ENCODE assay signal across 11 cellular contexts in the genomic region with DNA sequence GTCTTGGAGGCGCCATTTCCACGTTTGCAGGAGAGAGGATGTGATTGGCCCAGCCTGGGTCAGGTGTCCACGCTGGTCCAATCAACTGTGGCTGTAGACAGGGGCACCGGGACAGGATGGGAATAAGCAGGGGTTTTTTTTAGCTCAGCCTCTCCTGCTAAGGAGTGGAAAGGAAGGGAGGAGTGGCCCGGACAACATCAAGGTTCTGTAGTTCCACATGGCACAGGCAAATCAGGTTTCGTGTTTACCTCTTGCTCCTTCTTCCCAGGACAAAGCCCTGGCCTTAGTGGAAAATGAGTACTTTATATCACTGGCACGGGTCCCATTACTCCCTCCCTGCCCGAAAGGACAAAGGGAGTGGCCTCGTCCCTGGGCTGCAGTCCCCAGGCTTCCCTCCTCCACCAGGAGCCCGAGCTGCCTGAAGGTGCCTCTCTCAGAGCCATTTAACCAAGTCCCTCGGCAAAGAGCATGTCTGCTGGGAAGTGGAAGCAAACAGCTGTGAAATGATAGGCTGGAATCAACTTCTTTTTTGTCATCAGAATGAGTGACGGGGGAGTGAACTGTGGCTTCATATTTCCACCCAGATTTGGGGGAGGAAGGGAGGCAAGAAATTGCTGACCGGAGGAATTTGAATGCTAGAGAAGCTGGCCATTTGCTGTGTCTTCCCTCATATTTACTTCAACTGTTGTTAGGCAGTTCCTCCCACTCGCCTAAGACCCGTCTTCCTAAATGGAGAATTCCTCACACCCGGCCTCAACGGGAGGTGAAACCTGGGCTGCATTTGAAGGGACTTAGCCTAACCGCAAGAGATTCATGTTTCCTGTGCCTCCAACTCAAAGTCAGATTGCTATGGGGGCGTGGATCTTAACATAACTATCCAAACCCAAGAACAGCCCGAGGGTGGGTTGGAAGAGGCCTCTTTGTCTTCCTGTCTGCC.
A peak's percentile ranks its signal among the peaks of the same experiment; 100 is the strongest.
DNase-seq lines count a peak whose midpoint lies in the region; ATAC-seq and TF ChIP-seq lines count a peak whose summit lies in the region.
"Had no signal": no experiment of that assay in that cellular context is flagged by ENCODE, and none has a peak within 500 bp of the region (broad histone marks: within the 10 kb centered on the region; RNA-seq: fewer than 3 reads in every experiment).

No MANE protein-coding gene starts in this region.

- H3K4me3 ChIP-seq in fibroblast of the aortic adventitia (ENCODE audit: low read depth, low read length) (no peak overlapping the region), trophoblast cell (ENCODE audit: low read depth, low read length) (no peak overlapping the region)

- H2BK120ac ChIP-seq in trophoblast cell (ENCODE audit: insufficient read depth, low read length, poor library complexity): peak overlapping the region; percentile 61

- peaks cover 7 to 11% of the 10 kb centered on the region in 2 experiments for H3K4me1 ChIP-seq in trophoblast cell (ENCODE audit: control insufficient read depth in 1 of 2, insufficient read depth in 2 of 2, low read length in 2 of 2)

- H2BK12ac ChIP-seq in trophoblast cell (ENCODE audit: low read length): no peak overlapping the region

- H4K91ac ChIP-seq in trophoblast cell (ENCODE audit: low read depth, low read length): peak overlapping the region; percentile 72

- H3K4ac ChIP-seq in trophoblast cell (ENCODE audit: low read depth, low read length): no peak overlapping the region

- peak overlapping the region; percentile 39 for H4K8ac ChIP-seq in trophoblast cell (ENCODE audit: low read depth, low read length)

- peak overlapping the region; percentile 31 for H3K27ac ChIP-seq in trophoblast cell (ENCODE audit: low read depth, low read length)

- peak overlapping the region; percentile 50 for H2BK5ac ChIP-seq in trophoblast cell (ENCODE audit: low read depth, low read length, poor library complexity)

- no peak overlapping the region for H2AK5ac ChIP-seq in trophoblast cell (ENCODE audit: low read length)

- H2AFZ ChIP-seq in trophoblast cell (ENCODE audit: insufficient read depth, low read length, poor library complexity): peak overlapping the region; percentile 23

- no peaks in the 10 kb centered on the region for H3K27me3 ChIP-seq in trophoblast cell (ENCODE audit: insufficient read depth, low read length)

- H3K23ac ChIP-seq in trophoblast cell (ENCODE audit: low read length): no peak overlapping the region

- H3K14ac ChIP-seq in trophoblast cell (ENCODE audit: low read length): peak overlapping the region; percentile 48

- H3K18ac ChIP-seq in trophoblast cell (ENCODE audit: low read length): peak overlapping the region; percentile 33

- no peak for ATAC-seq in HG03175 (IDR thresholded peaks at IDR 0.05; ENCODE audit: unreplicated experiment)
- no peak for ATAC-seq in activated CD4-positive, CD25-positive, alpha-beta regulatory T cell treated with anti-CD3 and anti-CD28 coated beads, Interleukin-2, amount 50 U/mL, for 24 hours

- no peaks in the 10 kb centered on the region for H3K36me3 ChIP-seq in trophoblast cell (ENCODE audit: control insufficient read depth in 1 of 2, insufficient read depth in 2 of 2, low read length in 2 of 2)

- H3K9me3 ChIP-seq in trophoblast cell (ENCODE audit: insufficient read depth, low read depth, low read length): no peaks in the 10 kb centered on the region

- H4K12ac ChIP-seq in trophoblast cell (ENCODE audit: low read depth, low read length): no peak overlapping the region

- DNase-seq in ELR (ENCODE audit: low read depth): peak; percentile 90
- peak; percentile 76 for DNase-seq in fibroblast of the aortic adventitia (ENCODE audit: low read depth)
- DNase-seq in trophoblast cell: no peak
- no peak for DNase-seq in NCI-H524 (lab: John Stamatoyannopoulos, UW)
- no peak for DNase-seq in activated T-cell treated with anti-CD3 and anti-CD28 coated beads for 4 hours
- DNase-seq: activated naive CD4-positive, alpha-beta T cell; NCI-H2227 treated with DMSO at 0.1 percent for 48 hours; retina had no signal

- peaks cover 5% of the 10 kb centered on the region for H3K79me1 ChIP-seq in trophoblast cell (ENCODE audit: low read length)

- no peak overlapping the region for H3K9ac ChIP-seq in trophoblast cell (ENCODE audit: low read length)

- H3K79me2 ChIP-seq in trophoblast cell (ENCODE audit: control insufficient read depth, insufficient read depth, low read length, poor library complexity): peaks cover 2% of the 10 kb centered on the region

- TF ChIP-seq CTCF in fibroblast of the aortic adventitia (IDR thresholded peaks at IDR 0.05; ENCODE audit: insufficient read depth, low read length): no peak

- WGBS in trophoblast cell (ENCODE audit: extremely low coverage, insufficient coverage, insufficient read length): no CpG with 5 or more reads among the region's 20 CpGs

- no peak overlapping the region for H3K4me2 ChIP-seq in trophoblast cell (ENCODE audit: low read length)

TF ChIP-seq in PFSK-1, 5 proteins besides CTCF, POLR2A, EP300 and RAD21:
- TF ChIP-seq, protein P1, sequence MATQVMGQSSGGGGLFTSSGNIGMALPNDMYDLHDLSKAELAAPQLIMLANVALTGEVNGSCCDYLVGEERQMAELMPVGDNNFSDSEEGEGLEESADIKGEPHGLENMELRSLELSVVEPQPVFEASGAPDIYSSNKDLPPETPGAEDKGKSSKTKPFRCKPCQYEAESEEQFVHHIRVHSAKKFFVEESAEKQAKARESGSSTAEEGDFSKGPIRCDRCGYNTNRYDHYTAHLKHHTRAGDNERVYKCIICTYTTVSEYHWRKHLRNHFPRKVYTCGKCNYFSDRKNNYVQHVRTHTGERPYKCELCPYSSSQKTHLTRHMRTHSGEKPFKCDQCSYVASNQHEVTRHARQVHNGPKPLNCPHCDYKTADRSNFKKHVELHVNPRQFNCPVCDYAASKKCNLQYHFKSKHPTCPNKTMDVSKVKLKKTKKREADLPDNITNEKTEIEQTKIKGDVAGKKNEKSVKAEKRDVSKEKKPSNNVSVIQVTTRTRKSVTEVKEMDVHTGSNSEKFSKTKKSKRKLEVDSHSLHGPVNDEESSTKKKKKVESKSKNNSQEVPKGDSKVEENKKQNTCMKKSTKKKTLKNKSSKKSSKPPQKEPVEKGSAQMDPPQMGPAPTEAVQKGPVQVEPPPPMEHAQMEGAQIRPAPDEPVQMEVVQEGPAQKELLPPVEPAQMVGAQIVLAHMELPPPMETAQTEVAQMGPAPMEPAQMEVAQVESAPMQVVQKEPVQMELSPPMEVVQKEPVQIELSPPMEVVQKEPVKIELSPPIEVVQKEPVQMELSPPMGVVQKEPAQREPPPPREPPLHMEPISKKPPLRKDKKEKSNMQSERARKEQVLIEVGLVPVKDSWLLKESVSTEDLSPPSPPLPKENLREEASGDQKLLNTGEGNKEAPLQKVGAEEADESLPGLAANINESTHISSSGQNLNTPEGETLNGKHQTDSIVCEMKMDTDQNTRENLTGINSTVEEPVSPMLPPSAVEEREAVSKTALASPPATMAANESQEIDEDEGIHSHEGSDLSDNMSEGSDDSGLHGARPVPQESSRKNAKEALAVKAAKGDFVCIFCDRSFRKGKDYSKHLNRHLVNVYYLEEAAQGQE (IDR thresholded peaks at IDR 0.05; ENCODE audit: insufficient read depth in 1 of 2, low read depth in 2 of 2, low read length in 2 of 2): peak in 1 of 2 experiments; percentile 73; a peak in 2 of 4 replicates
- no peak for TF ChIP-seq FOXP2 (optimal IDR thresholded peaks at IDR 0.05; ENCODE audit: borderline replicate concordance, extremely low read depth, extremely low read length, insufficient read depth)
- no peak for TF ChIP-seq TAF1 (IDR thresholded peaks at IDR 0.05; ENCODE audit: borderline replicate concordance, insufficient read depth, low read length)
- peak; percentile 75; the same call in 1 of the 2 replicates for TF ChIP-seq SIN3A (IDR thresholded peaks at IDR 0.05; ENCODE audit: borderline replicate concordance, insufficient read depth, low read length)
- peak; percentile 37; the same call in 1 of the 2 replicates for TF ChIP-seq POLR2AphosphoS5 (IDR thresholded peaks at IDR 0.05; ENCODE audit: low read depth, low read length)

Comparison
In these comparisons a context has a peak if more than half of its experiments do, and no peak if none do; other contexts are left out.
1. DNase-seq: peak in ELR (single experiment) and fibroblast of the aortic adventitia (single experiment); none in trophoblast cell (0 of 2), NCI-H524 (0 of 2) and activated T-cell treated with anti-CD3 and anti-CD28 coated beads for 4 hours (single experiment).